18 cellular contexts compared by ENCODE assay signal in genomic region chr17:2146132-2146871, GRCh38.
DNase-seq lines count a peak whose midpoint lies in the region; ATAC-seq, FAIRE-seq and TF ChIP-seq lines count a peak whose summit lies in the region.
"Had no signal": no experiment of that assay in that cellular context is flagged by ENCODE, and none has a peak within 500 bp of the region (broad histone marks: within the 10 kb centered on the region; RNA-seq: fewer than 3 reads in every experiment).

No MANE protein-coding gene starts in this region.

- intact Hi-C loops in right lobe of liver (cut with DNase I): no loop called here
- intact Hi-C loops in cardiac septum (cut with DNase I): no loop called here

- H3K4me1 ChIP-seq in right lobe of liver: peaks cover 0 to 23% (median 7%) of the 10 kb centered on the region in 4 donors
- H3K4me1 ChIP-seq in thymus (ENCODE audit: control insufficient read depth, insufficient read depth, low read length): peaks cover 8% of the 10 kb centered on the region
- H3K4me1 ChIP-seq in BE2C: no peaks in the 10 kb centered on the region

- no peak for TF ChIP-seq POLR2A in GM12892 (IDR thresholded peaks at IDR 0.05; ENCODE audit: low read depth, low read length)
- no peak for TF ChIP-seq POLR2A in right lobe of liver (IDR thresholded peaks at IDR 0.05)

- no peaks in the 10 kb centered on the region for H3K27me3 Mint-ChIP-seq in T-helper 17 cell
- no peaks in the 10 kb centered on the region for H3K27me3 Mint-ChIP-seq in activated CD8-positive, alpha-beta T cell treated with anti-CD3 and anti-CD28 coated beads, Interleukin-2, amount 10 ng/mL, durations not matched to agents 7 days and 5 days (ENCODE audit: low read depth)
- H3K27me3 Mint-ChIP-seq: B cell, IgD-negative memory B cell had no signal

- no peak overlapping the region for H3K27ac ChIP-seq in right lobe of liver
- peak overlapping the region; percentile 57 for H3K27ac ChIP-seq in thymus (ENCODE audit: low read depth)
- H3K27ac ChIP-seq: RWPE1 had no signal

- H3K36me3 Mint-ChIP-seq in T-helper 17 cell (ENCODE audit: low read depth): peaks cover 6% of the 10 kb centered on the region
- peaks cover 37% of the 10 kb centered on the region for H3K36me3 Mint-ChIP-seq in activated CD8-positive, alpha-beta T cell treated with anti-CD3 and anti-CD28 coated beads, Interleukin-2, amount 10 ng/mL, durations not matched to agents 7 days and 5 days (ENCODE audit: low read depth)

- no peaks in the 10 kb centered on the region for H3K36me3 ChIP-seq in right lobe of liver
- peaks cover 10% of the 10 kb centered on the region for H3K36me3 ChIP-seq in thymus (ENCODE audit: control insufficient read depth, insufficient read depth)
- no peaks in the 10 kb centered on the region for H3K36me3 ChIP-seq in BE2C

- ATAC-seq in T-helper 17 cell (peak; percentile 97), right lobe of liver (peak; percentile 72 to 83 (median 80))
- ATAC-seq in activated CD8-positive, alpha-beta T cell treated with anti-CD3 and anti-CD28 coated beads, Interleukin-2, amount 10 ng/mL, durations not matched to agents 7 days and 5 days: no peak
- ATAC-seq: CD8-positive, alpha-beta T cell; PC-3 had no signal

- H3K27me3 ChIP-seq in right lobe of liver (no peaks in the 10 kb centered on the region), thymus (ENCODE audit: control insufficient read depth, insufficient read depth) (no peaks in the 10 kb centered on the region), BE2C (no peaks in the 10 kb centered on the region)

- no peaks in the 10 kb centered on the region for H3K9me3 Mint-ChIP-seq in activated CD8-positive, alpha-beta T cell treated with anti-CD3 and anti-CD28 coated beads, Interleukin-2, amount 10 ng/mL, durations not matched to agents 7 days and 5 days (ENCODE audit: insufficient read depth)
- H3K9me3 Mint-ChIP-seq: CD8-positive, alpha-beta T cell; IgD-negative memory B cell had no signal

- H3K4me1 Mint-ChIP-seq in T-helper 17 cell: peaks cover 20% of the 10 kb centered on the region
- peaks cover 12% of the 10 kb centered on the region for H3K4me1 Mint-ChIP-seq in activated CD8-positive, alpha-beta T cell treated with anti-CD3 and anti-CD28 coated beads, Interleukin-2, amount 10 ng/mL, durations not matched to agents 7 days and 5 days (ENCODE audit: low read depth)

- DNase-seq in GM12892 (ENCODE audit: insufficient read length) (no peak), T-helper 17 cell (no peak), right lobe of liver (peak in 1 of 3 donors; percentile 41), GDM1 (lab: John Stamatoyannopoulos, UW) (no peak), cardiac septum (ENCODE audit: low spot score) (no peak), BE2C (no peak)
- no peak for DNase-seq in activated CD8-positive, alpha-beta T cell treated with anti-CD3 and anti-CD28 coated beads, Interleukin-2, amount 10 ng/mL, durations not matched to agents 7 days and 5 days
- DNase-seq: CD8-positive, alpha-beta T cell; H7; NCI-H446; NCI-H748 treated with DMSO at 0.1 percent for 48 hours; PC-3 had no signal

- POLR2A ChIA-PET in activated CD8-positive, alpha-beta T cell treated with anti-CD3 and anti-CD28 coated beads, Interleukin-2, amount 10 ng/mL, durations not matched to agents 7 days and 5 days (lab: Charles Lee): no interaction called here

- H3K4me3 ChIP-seq in right lobe of liver (no peak overlapping the region), thymus (ENCODE audit: low read length) (no peak overlapping the region), BE2C (ENCODE audit: low read depth, low read length) (no peak overlapping the region)

- FAIRE-seq in GM12892 (lab: Jason Lieb, UNC): peak; percentile 9
- FAIRE-seq: D721Med, GM19239 had no signal

- CTCF ChIA-PET in activated CD8-positive, alpha-beta T cell treated with anti-CD3 and anti-CD28 coated beads, Interleukin-2, amount 10 ng/mL, durations not matched to agents 7 days and 5 days (lab: Charles Lee): interaction anchor here (1.6 kb wide), 1 partner anchor 99 kb away, joined by 4 read pairs; no protein-coding TSS in a partner anchor

- TF ChIP-seq CTCF in right lobe of liver (IDR thresholded peaks at IDR 0.05): no peak
- no peak for TF ChIP-seq CTCF in BE2C (IDR thresholded peaks at IDR 0.05; ENCODE audit: low read depth, low read length)

- peak overlapping the region; percentile 79 for H3K27ac Mint-ChIP-seq in T-helper 17 cell
- H3K27ac Mint-ChIP-seq in activated CD8-positive, alpha-beta T cell treated with anti-CD3 and anti-CD28 coated beads, Interleukin-2, amount 10 ng/mL, durations not matched to agents 7 days and 5 days: no peak overlapping the region
- H3K27ac Mint-ChIP-seq: B cell; CD8-positive, alpha-beta T cell; IgD-negative memory B cell had no signal

- H3K9me3 ChIP-seq in T-helper 17 cell (ENCODE audit: control insufficient read depth, low read length, poor library complexity, severe bottlenecking): no peaks in the 10 kb centered on the region
- no peaks in the 10 kb centered on the region for H3K9me3 ChIP-seq in right lobe of liver
- no peaks in the 10 kb centered on the region for H3K9me3 ChIP-seq in thymus (ENCODE audit: control insufficient read depth)
- H3K9me3 ChIP-seq in BE2C: no peaks in the 10 kb centered on the region

- H3K4me3 Mint-ChIP-seq in T-helper 17 cell: no peak overlapping the region
- H3K4me3 Mint-ChIP-seq in activated CD8-positive, alpha-beta T cell treated with anti-CD3 and anti-CD28 coated beads, Interleukin-2, amount 10 ng/mL, durations not matched to agents 7 days and 5 days: no peak overlapping the region
- H3K4me3 Mint-ChIP-seq: B cell; CD8-positive, alpha-beta T cell; IgD-negative memory B cell had no signal

- WGBS in right lobe of liver (ENCODE audit: insufficient coverage, low coverage, low lambda C conversion rate, missing lambda C conversion rate): 94% methylated on average over 8 of the region's 8 CpGs
- WGBS in thymus: 99% methylated on average over 8 of the region's 8 CpGs
